In the genomic region with DNA sequence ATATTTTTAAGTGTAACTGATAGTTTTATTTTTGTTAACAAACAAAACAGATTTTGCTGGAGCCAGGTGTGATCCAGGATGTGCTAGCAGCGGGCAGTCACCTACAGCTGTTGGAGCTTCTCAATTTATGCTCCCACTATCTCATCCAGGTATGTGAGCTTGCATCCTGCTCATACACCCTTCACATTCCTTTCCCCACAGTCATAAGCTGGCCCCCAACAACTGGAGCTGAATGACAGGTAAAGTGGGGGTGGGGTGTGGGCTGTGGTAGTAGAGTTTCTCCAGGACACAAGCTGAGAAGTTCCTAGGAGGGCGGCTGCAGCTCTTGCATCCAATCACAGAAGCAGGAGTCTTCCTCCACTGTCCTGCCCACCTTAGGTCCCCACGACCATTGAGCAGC, we compare ENCODE assay signal across 27 cellular contexts.
DNase-seq lines count a peak whose midpoint lies in the region; ATAC-seq and TF ChIP-seq lines count a peak whose summit lies in the region.
"Had no signal": no experiment of that assay in that cellular context is flagged by ENCODE, and none has a peak within 500 bp of the region (broad histone marks: within the 10 kb centered on the region; RNA-seq: fewer than 3 reads in every experiment).

No MANE protein-coding gene starts in this region.

- POLR2A ChIA-PET in activated CD4-positive, alpha-beta T cell treated with anti-CD3 and anti-CD28 coated beads for 36 hours (lab: Charles Lee): no interaction called here

- H3K9me3 ChIP-seq in endodermal cell (ENCODE audit: control insufficient read depth, low read length): no peaks in the 10 kb centered on the region
- H3K9me3 ChIP-seq: Caco-2, SJSA1 had no signal

- WGBS in endodermal cell (ENCODE audit: insufficient coverage in 1 of 2, insufficient read length in 1 of 2), 2 experiments: 80 to 100% methylated on average over 1 to 3 of the region's 3 CpGs

- H3K36me3 Mint-ChIP-seq in activated CD4-positive, alpha-beta T cell treated with anti-CD3 and anti-CD28 coated beads, Interleukin-2, amount 10 ng/mL, durations not matched to agents 24 days and 14 days (ENCODE audit: low read depth): no peaks in the 10 kb centered on the region
- H3K36me3 Mint-ChIP-seq in activated CD4-positive, alpha-beta T cell treated with anti-CD3 and anti-CD28 coated beads for 36 hours (ENCODE audit: low read depth): no peaks in the 10 kb centered on the region
- H3K36me3 Mint-ChIP-seq in endodermal cell (ENCODE audit: low read depth): no peaks in the 10 kb centered on the region

- H3K9me3 Mint-ChIP-seq in activated CD4-positive, alpha-beta T cell treated with anti-CD3 and anti-CD28 coated beads, Interleukin-2, amount 10 ng/mL, durations not matched to agents 24 days and 14 days: no peaks in the 10 kb centered on the region
- no peaks in the 10 kb centered on the region for H3K9me3 Mint-ChIP-seq in activated CD4-positive, alpha-beta T cell treated with anti-CD3 and anti-CD28 coated beads for 36 hours (ENCODE audit: low read depth)
- no peaks in the 10 kb centered on the region for H3K9me3 Mint-ChIP-seq in endodermal cell
- H3K9me3 Mint-ChIP-seq: CD8-positive, alpha-beta T cell had no signal

- H3K27ac ChIP-seq in endodermal cell (ENCODE audit: low read depth, low read length): no peak overlapping the region
- H3K27ac ChIP-seq: 22Rv1, C4-2B, PC-9, SJSA1 had no signal

- H3K4me3 ChIP-seq in endodermal cell (ENCODE audit: low read length): no peak overlapping the region
- H3K4me3 ChIP-seq: PC-9, SJSA1 had no signal

- no peaks in the 10 kb centered on the region for H3K36me3 ChIP-seq in endodermal cell (ENCODE audit: control insufficient read depth, insufficient read depth, low read length)
- H3K36me3 ChIP-seq: SJSA1 had no signal

- H3K4me1 Mint-ChIP-seq in activated CD4-positive, alpha-beta T cell treated with anti-CD3 and anti-CD28 coated beads, Interleukin-2, amount 10 ng/mL, durations not matched to agents 24 days and 14 days: peaks cover 6% of the 10 kb centered on the region
- H3K4me1 Mint-ChIP-seq in activated CD4-positive, alpha-beta T cell treated with anti-CD3 and anti-CD28 coated beads for 36 hours: peaks cover 3% of the 10 kb centered on the region
- H3K4me1 Mint-ChIP-seq in endodermal cell: peaks cover 11% of the 10 kb centered on the region
- H3K4me1 Mint-ChIP-seq: B cell had no signal

- no peaks in the 10 kb centered on the region for H3K27me3 ChIP-seq in endodermal cell (ENCODE audit: control insufficient read depth, insufficient read depth, low read length, poor library complexity, severe bottlenecking)

- no peak for TF ChIP-seq CTCF in endodermal cell (conservative IDR thresholded peaks at IDR 0.05)

- no peaks in the 10 kb centered on the region for H3K4me1 ChIP-seq in endodermal cell (ENCODE audit: control insufficient read depth, insufficient read depth, low read length)
- H3K4me1 ChIP-seq: Caco-2, SJSA1 had no signal

- H3K4me3 Mint-ChIP-seq in activated CD4-positive, alpha-beta T cell treated with anti-CD3 and anti-CD28 coated beads, Interleukin-2, amount 10 ng/mL, durations not matched to agents 24 days and 14 days: no peak overlapping the region
- no peak overlapping the region for H3K4me3 Mint-ChIP-seq in activated CD4-positive, alpha-beta T cell treated with anti-CD3 and anti-CD28 coated beads for 36 hours
- no peak overlapping the region for H3K4me3 Mint-ChIP-seq in endodermal cell
- H3K4me3 Mint-ChIP-seq: B cell; CD8-positive, alpha-beta T cell had no signal

- ATAC-seq in activated CD4-positive, alpha-beta T cell treated with anti-CD3 and anti-CD28 coated beads for 36 hours: no peak
- ATAC-seq: CD8-positive, alpha-beta T cell; HepG2 had no signal

- CTCF ChIA-PET in activated CD4-positive, alpha-beta T cell treated with anti-CD3 and anti-CD28 coated beads for 36 hours (lab: Charles Lee): interaction anchor here (1.0 to 1.5 kb wide), 2 partner anchors 286 to 329 kb away, joined by 3 to 4 read pairs; no protein-coding TSS in a partner anchor

- no peak overlapping the region for H3K27ac Mint-ChIP-seq in activated CD4-positive, alpha-beta T cell treated with anti-CD3 and anti-CD28 coated beads, Interleukin-2, amount 10 ng/mL, durations not matched to agents 24 days and 14 days
- H3K27ac Mint-ChIP-seq in activated CD4-positive, alpha-beta T cell treated with anti-CD3 and anti-CD28 coated beads for 36 hours: no peak overlapping the region
- peak overlapping the region; percentile 23 for H3K27ac Mint-ChIP-seq in endodermal cell
- H3K27ac Mint-ChIP-seq: B cell; CD8-positive, alpha-beta T cell had no signal

- intact Hi-C loops in activated CD4-positive, alpha-beta T cell treated with anti-CD3 and anti-CD28 coated beads, Interleukin-2, amount 10 ng/mL, durations not matched to agents 24 days and 14 days (cut with micrococcal nuclease): no loop called here
- intact Hi-C loops in activated CD4-positive, alpha-beta T cell treated with anti-CD3 and anti-CD28 coated beads for 36 hours (cut with DNase I, micrococcal nuclease): no loop called here
- intact Hi-C loops in posterior vena cava (cut with DNase I): no loop called here

- no peaks in the 10 kb centered on the region for H3K27me3 Mint-ChIP-seq in activated CD4-positive, alpha-beta T cell treated with anti-CD3 and anti-CD28 coated beads, Interleukin-2, amount 10 ng/mL, durations not matched to agents 24 days and 14 days
- no peaks in the 10 kb centered on the region for H3K27me3 Mint-ChIP-seq in activated CD4-positive, alpha-beta T cell treated with anti-CD3 and anti-CD28 coated beads for 36 hours
- no peaks in the 10 kb centered on the region for H3K27me3 Mint-ChIP-seq in endodermal cell (ENCODE audit: insufficient read depth)

- DNase-seq in activated CD4-positive, alpha-beta T cell treated with anti-CD3 and anti-CD28 coated beads, Interleukin-2, amount 10 ng/mL, durations not matched to agents 24 days and 14 days: peak; percentile 42
- DNase-seq in activated CD4-positive, alpha-beta T cell treated with anti-CD3 and anti-CD28 coated beads for 36 hours: no peak
- DNase-seq in endodermal cell (peak; percentile 86), iPS DF 4.7 (ENCODE audit: extremely low read depth, low spot score) (peak; percentile 51), posterior vena cava (ENCODE audit: low spot score) (peak; percentile 67), OCI-M2 (lab: John Stamatoyannopoulos, UW; ENCODE audit: unreplicated experiment) (no peak), NCI-H510A (lab: John Stamatoyannopoulos, UW) (no peak)
- no peak for DNase-seq in activated CD4-positive, alpha-beta T cell treated with anti-CD3 and anti-CD28 coated beads, Interleukin-2, amount 50 U/mL, for 4 hours
- DNase-seq: CD8-positive, alpha-beta T cell; DMS79 treated with DMSO at 0.1 percent for 48 hours; GF-D8; Karpas-422; NCI-H1092 treated with DMSO at 0.1 percent for 48 hours; NCI-H1436; NCI-H187 treated with DMSO at 0.1 percent for 48 hours; NCI-H446; NCI-H526; NCI-H82; NK-92 treated with Interleukin-12 subunit alpha and Interleukin-12 subunit beta, amount 100 ng/mL, for 24 hours; PC-9; Right ventricle myocardium superior had no signal

- no peak overlapping the region for H3K9ac ChIP-seq in endodermal cell (ENCODE audit: extremely low read depth, low read length, poor library complexity, severe bottlenecking)

Comparison
In these comparisons a context has a peak if more than half of its experiments do, and no peak if none do; other contexts are left out.
1. DNase-seq: peak in activated CD4-positive, alpha-beta T cell treated with anti-CD3 and anti-CD28 coated beads, Interleukin-2, amount 10 ng/mL, durations not matched to agents 24 days and 14 days (single experiment), endodermal cell (single experiment), iPS DF 4.7 (single experiment) and posterior vena cava (single experiment); none in activated CD4-positive, alpha-beta T cell treated with anti-CD3 and anti-CD28 coated beads for 36 hours (single experiment), OCI-M2 (single experiment), NCI-H510A (single experiment) and activated CD4-positive, alpha-beta T cell treated with anti-CD3 and anti-CD28 coated beads, Interleukin-2, amount 50 U/mL, for 4 hours (0 of 2).